In the genomic region with DNA sequence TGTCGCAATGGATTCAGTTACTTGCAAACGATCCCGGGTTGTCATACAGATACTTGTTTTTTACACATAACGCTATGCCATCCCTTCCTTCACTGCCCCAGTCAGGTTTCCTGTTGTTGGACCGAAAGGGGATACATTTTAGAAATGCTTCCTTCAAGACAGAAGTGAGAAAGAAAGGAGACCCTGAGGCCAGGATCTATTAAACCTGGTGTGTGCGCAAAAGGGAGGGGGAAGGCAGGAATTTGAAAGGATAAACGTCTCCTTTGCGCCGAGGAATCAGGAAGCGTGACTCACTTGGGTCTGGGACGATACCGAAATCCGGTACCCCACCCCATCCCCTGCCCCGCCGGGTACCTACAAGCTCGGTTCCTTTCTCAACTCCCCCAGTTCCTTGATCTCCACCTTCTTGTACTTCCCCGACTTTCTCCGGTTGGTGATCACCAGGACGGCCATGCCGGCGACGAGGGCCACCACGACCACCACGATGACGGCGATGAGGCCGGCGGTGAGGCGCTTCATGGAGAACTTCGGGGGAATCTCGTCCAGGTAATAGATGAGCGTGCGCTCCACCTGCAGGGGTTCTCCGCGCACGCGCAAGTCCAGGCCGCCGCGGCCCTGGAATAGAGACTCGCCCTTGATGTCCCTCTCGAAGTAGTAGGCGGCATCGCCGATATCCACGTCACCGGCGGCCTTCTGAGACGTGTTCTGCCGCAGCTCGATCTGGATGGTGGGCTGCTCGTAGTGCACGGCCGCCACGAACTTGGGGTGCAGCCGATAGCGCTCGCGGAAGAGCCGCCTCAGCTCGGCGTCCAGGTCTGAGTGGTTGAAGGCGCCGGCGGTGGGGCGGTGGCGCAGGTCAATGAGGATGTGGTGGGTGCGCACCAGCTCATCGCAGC, we compare ENCODE assay signal across 7 cellular contexts. TPM values are rescaled to one million over a fixed set of nuclear protein-coding genes. Genes with fewer than 3 reads are reported as not detected.
A peak's percentile ranks its signal among the peaks of the same experiment; 100 is the strongest.
DNase-seq lines count a peak whose midpoint lies in the region; ATAC-seq, FAIRE-seq and TF ChIP-seq lines count a peak whose summit lies in the region.

No MANE protein-coding gene starts in this region.

- intact Hi-C loops in GM12878 (cut with micrococcal nuclease; ENCODE audit: unreplicated experiment): no loop called here

- H3K27me3 Mint-ChIP-seq in stimulated activated naive CD8-positive, alpha-beta T cell treated with anti-CD3 and anti-CD28 coated beads, Interleukin-15, amount 100 ng/mL, for 72 hours: peaks cover 87% of the 10 kb centered on the region

- BruUV-seq in GM12878 (replicated peaks; lab: Mats Ljungman, UMichigan): no TSS peak

- H2AFZ ChIP-seq in GM12878 (ENCODE audit: control insufficient read depth, low read depth, low read length): no peak overlapping the region; the same call in 1 of the 2 replicates

- H3K4me1 ChIP-seq in NT2/D1 (ENCODE audit: insufficient read depth, insufficient read length): no peaks in the 10 kb centered on the region
- peaks cover 44% of the 10 kb centered on the region for H3K4me1 ChIP-seq in GM12878 (ENCODE audit: control insufficient read depth, insufficient read depth, low read length)

- TF ChIP-seq POLR2A in GM12878 (IDR thresholded peaks at IDR 0.05; ENCODE audit: low read depth, low read length): no peak

- H4K20me1 ChIP-seq in GM12878 (ENCODE audit: control insufficient read depth, insufficient read depth): no peaks in the 10 kb centered on the region

- H3K4me2 ChIP-seq in GM12878 (ENCODE audit: control insufficient read depth, insufficient read depth): peak overlapping the region; percentile 38

- TF ChIP-seq CTCF in GM12878 (IDR thresholded peaks at IDR 0.05 in 2 of 3, conservative IDR thresholded peaks at IDR 0.05 in 1 of 3; ENCODE audit: control insufficient read depth in 2 of 3, extremely low read depth in 1 of 3, insufficient read depth in 1 of 3, low read depth in 3 of 3, low read length in 3 of 3): no peak

- H3K9me3 Mint-ChIP-seq in stimulated activated naive CD8-positive, alpha-beta T cell treated with anti-CD3 and anti-CD28 coated beads, Interleukin-15, amount 100 ng/mL, for 72 hours: no peaks in the 10 kb centered on the region

- H3K27me3 ChIP-seq in NT2/D1 (ENCODE audit: insufficient read depth, insufficient read length) (peaks cover 21% of the 10 kb centered on the region), GM12878 (replicated peaks in 1 of 2; ENCODE audit: control insufficient read depth in 2 of 2, insufficient read depth in 2 of 2, low read length in 1 of 2) (no peaks in the 10 kb centered on the region)

- H3K4me3 Mint-ChIP-seq in stimulated activated naive CD8-positive, alpha-beta T cell treated with anti-CD3 and anti-CD28 coated beads, Interleukin-15, amount 100 ng/mL, for 72 hours: peak overlapping the region; percentile 80 to 91

- H3K9ac ChIP-seq in NT2/D1 (ENCODE audit: insufficient read length, low read depth) (peak overlapping the region; percentile 39), GM12878 (ENCODE audit: control insufficient read depth, insufficient read depth, low read length) (no peak overlapping the region)

- no peak for DNase-seq in NT2/D1 (ENCODE audit: low read depth, low spot score)
- no peak for DNase-seq in GM12878 (ENCODE audit: low read depth, low spot score)
- peak; percentile 59 for DNase-seq in left kidney (ENCODE audit: low read depth, low spot score)
- DNase-seq in stimulated activated naive CD8-positive, alpha-beta T cell treated with anti-CD3 and anti-CD28 coated beads, Interleukin-15, amount 100 ng/mL, for 72 hours: peak in 1 of 2 donors; percentile 17
- DNase-seq in DMS 273 treated with DMSO at 0.1 percent for 48 hours (lab: John Stamatoyannopoulos, UW): no peak

- ATAC-seq in GM12878 (no peak), HG02610 (IDR thresholded peaks at IDR 0.05; ENCODE audit: unreplicated experiment) (no peak), HG03571 (IDR thresholded peaks at IDR 0.05; ENCODE audit: unreplicated experiment) (no peak)
- ATAC-seq in stimulated activated naive CD8-positive, alpha-beta T cell treated with anti-CD3 and anti-CD28 coated beads, Interleukin-15, amount 100 ng/mL, for 72 hours: no peak

- H3K36me3 ChIP-seq in NT2/D1 (ENCODE audit: insufficient read depth, insufficient read length, low read length) (no peaks in the 10 kb centered on the region), GM12878 (ENCODE audit: control insufficient read depth in 2 of 2, insufficient read depth in 2 of 2, low read length in 1 of 2) (no peaks in the 10 kb centered on the region)

- no peak for FAIRE-seq in GM12878 (lab: Jason Lieb, UNC)

- H3K79me2 ChIP-seq in GM12878 (ENCODE audit: control insufficient read depth, insufficient read depth, low read length): no peaks in the 10 kb centered on the region

- POLR2A ChIA-PET in GM12878 (lab: Charles Lee): no interaction called here

- H3K4me1 Mint-ChIP-seq in stimulated activated naive CD8-positive, alpha-beta T cell treated with anti-CD3 and anti-CD28 coated beads, Interleukin-15, amount 100 ng/mL, for 72 hours: peaks cover 47% of the 10 kb centered on the region

- H3K4me3 ChIP-seq in NT2/D1 (ENCODE audit: insufficient read length, low read depth) (no peak overlapping the region), GM12878 (peak overlapping the region; percentile 15; the same call in 1 of the 2 replicates)

- CTCF ChIA-PET in GM12878 (lab: Yijun Ruan, JAX): no interaction called here

- SMC1A ChIA-PET in GM12878 (lab: Charles Lee; ENCODE audit: uncharacterized antibody, unreplicated experiment): no interaction called here

- TF ChIP-seq RAD21 in GM12878 (IDR thresholded peaks at IDR 0.05; ENCODE audit: insufficient read depth, low read depth, low read length): no peak

- in situ Hi-C loops in GM12878 (cut with MboI): no loop called here

- no peak overlapping the region for H3K27ac ChIP-seq in GM12878 (ENCODE audit: control insufficient read depth, insufficient read depth)

- H3K9me3 ChIP-seq in NT2/D1 (ENCODE audit: insufficient read depth, low read length) (no peaks in the 10 kb centered on the region), GM12878 (replicated peaks; ENCODE audit: control insufficient read depth, insufficient read depth, low read length) (peaks cover 7% of the 10 kb centered on the region; the same call in 1 of the 3 replicates)

- RAD21 ChIA-PET in GM12878 (lab: Charles Lee; ENCODE audit: unreplicated experiment): no interaction called here

- TF ChIP-seq EP300 in GM12878 (IDR thresholded peaks at IDR 0.05; ENCODE audit: borderline replicate concordance in 1 of 2, control insufficient read depth in 1 of 2, low read depth in 2 of 2, low read length in 2 of 2): no peak

- peak overlapping the region in 1 of 2 donors; percentile 19 for H3K27ac Mint-ChIP-seq in stimulated activated naive CD8-positive, alpha-beta T cell treated with anti-CD3 and anti-CD28 coated beads, Interleukin-15, amount 100 ng/mL, for 72 hours

- WGBS in GM12878 (ENCODE audit: insufficient coverage, insufficient replicate concordance, low lambda C conversion rate, missing lambda C conversion rate): 52% methylated on average over 63 of the region's 69 CpGs

TF ChIP-seq in GM12878, 131 proteins besides CTCF, POLR2A, EP300 and RAD21:
- TF ChIP-seq RB1 (IDR thresholded peaks at IDR 0.05; ENCODE audit: borderline replicate concordance) (no peak), POLR2AphosphoS2 (IDR thresholded peaks at IDR 0.05; ENCODE audit: low read depth, low read length) (no peak)

RNA-seq across cellular contexts. Expression of a gene that starts 1.0 kb away (rescaled TPM):
- 1.8 and 3.0 TPM in 2 replicates for total RNA-seq in GM12878 (2013; cell fraction: nucleolus; rRNA removed)
- total RNA-seq in GM12878 (2014; rRNA removed): 4.1 and 4.3 TPM in 2 replicates
- 2.7 and 3.2 TPM in 2 replicates for total RNA-seq in GM12878 (2014; rRNA removed; fragmentation: Illumina TruSeq; extraction: Trizol)
- total RNA-seq in GM12878 (2021): 5.1 and 6.7 TPM in 2 replicates
- polyA plus RNA-seq in GM12878 (2011; ENCODE audit: low read depth): 0.93 TPM
- polyA plus RNA-seq in GM12878 (2011; rRNA removed): 0.32 and 0.65 TPM in 2 replicates
- 0.18 and 0.57 TPM in 2 replicates for polyA plus RNA-seq in GM12878 (2011; cell fraction: cytosol; rRNA removed)
- polyA plus RNA-seq in GM12878 (2011; cell fraction: nucleus; rRNA removed): 1.6 and 3.2 TPM in 2 replicates
- polyA plus RNA-seq in GM12878 (2012): 1.4 and 1.7 TPM in 2 replicates
- polyA plus RNA-seq in GM12878 (2014; fragmentation: Illumina TruSeq; extraction: Trizol): 3.0 and 4.4 TPM in 2 replicates
- polyA plus RNA-seq in GM12878 (2014; fragmentation: Nextera tagmentation; extraction: Ambion mirVana): 1 to 10 TPM in 1 of 2 experiments, under 1 TPM in 1; 0.56 to 2.0 TPM
- 6.7 and 7.1 TPM in 2 replicates for polyA plus RNA-seq in GM12878 (2014; rRNA removed)
- polyA plus RNA-seq in GM12878 (2016; fragmentation: Nextera tagmentation; extraction: Ambion mirVana): 1 to 10 TPM; 7.5 to 9.4 TPM
- 0.05 TPM in 1 of 2 replicates, not detected in the other for polyA minus RNA-seq in GM12878 (2011; rRNA and poly(A)+ RNA removed)
- 0.42 TPM in 1 of 2 replicates, not detected in the other for polyA minus RNA-seq in GM12878 (2011; cell fraction: cytosol; rRNA and poly(A)+ RNA removed)
- 0.24 and 0.77 TPM in 2 replicates for polyA minus RNA-seq in GM12878 (2011; cell fraction: nucleus; rRNA and poly(A)+ RNA removed)

RNA-seq across cellular contexts. Expression of a gene that starts 29.6 kb away (rescaled TPM):
- 76.2 and 82.9 TPM in 2 replicates for total RNA-seq in GM12878 (2013; cell fraction: nucleolus; rRNA removed)
- total RNA-seq in GM12878 (2014; rRNA removed): 28.7 and 43.3 TPM in 2 replicates
- total RNA-seq in GM12878 (2014; rRNA removed; fragmentation: Illumina TruSeq; extraction: Trizol): 57.8 and 67.1 TPM in 2 replicates
- 23.6 and 26.4 TPM in 2 replicates for total RNA-seq in GM12878 (2021)
- polyA plus RNA-seq in GM12878 (2011; ENCODE audit: low read depth): 11.9 TPM
- 38.5 and 59.4 TPM in 2 replicates for polyA plus RNA-seq in GM12878 (2011; rRNA removed)
- polyA plus RNA-seq in GM12878 (2011; cell fraction: cytosol; rRNA removed): 12.1 and 13.6 TPM in 2 replicates
- polyA plus RNA-seq in GM12878 (2011; cell fraction: nucleus; rRNA removed): 24.0 and 31.2 TPM in 2 replicates
- 21.7 and 22.8 TPM in 2 replicates for polyA plus RNA-seq in GM12878 (2012)
- polyA plus RNA-seq in GM12878 (2014; fragmentation: Illumina TruSeq; extraction: Trizol): 45.9 and 59.9 TPM in 2 replicates
- polyA plus RNA-seq in GM12878 (2014; fragmentation: Nextera tagmentation; extraction: Ambion mirVana): 10 to 100 TPM; 48.3 to 53.4 TPM
- polyA plus RNA-seq in GM12878 (2014; rRNA removed): 28.4 and 39.0 TPM in 2 replicates
- polyA plus RNA-seq in GM12878 (2016; fragmentation: Nextera tagmentation; extraction: Ambion mirVana): 10 to 100 TPM; 58.8 to 60.5 TPM
- polyA minus RNA-seq in GM12878 (2011; rRNA and poly(A)+ RNA removed): 25.3 and 28.1 TPM in 2 replicates
- 8.4 and 11.1 TPM in 2 replicates for polyA minus RNA-seq in GM12878 (2011; cell fraction: cytosol; rRNA and poly(A)+ RNA removed)
- polyA minus RNA-seq in GM12878 (2011; cell fraction: nucleus; rRNA and poly(A)+ RNA removed): 13.5 and 19.0 TPM in 2 replicates
